7 cellular contexts compared by ENCODE assay signal in genomic region chr19:51422053-51422448, GRCh38. TPM values are rescaled to one million over a fixed set of nuclear protein-coding genes. Genes with fewer than 3 reads are reported as not detected.
DNase-seq lines count a peak whose midpoint lies in the region; ATAC-seq, FAIRE-seq and TF ChIP-seq lines count a peak whose summit lies in the region.

No MANE protein-coding gene starts in this region.

- FAIRE-seq in GM12891 (lab: Jason Lieb, UNC) = peak; percentile 78

- ATAC-seq in left colon (peak; percentile 91), GM21423 (IDR thresholded peaks at IDR 0.05; ENCODE audit: unreplicated experiment) (no peak)

- DNase-seq in GM12891 (ENCODE audit: insufficient read length, low spot score) = peak; percentile 76
- DNase-seq in M059J (ENCODE audit: low read depth) = peak; percentile 70
- DNase-seq in activated CD4-positive, alpha-beta T cell treated with anti-CD3 and anti-CD28 coated beads for 24 hours (ENCODE audit: low read depth in 2 of 2) = peak; percentile 86 to 91
- DNase-seq in cerebellum (ENCODE audit: low spot score) = peak; percentile 61
- peak; percentile 71 to 94 for DNase-seq in left colon
- peak; percentile 89 for DNase-seq in stimulated activated CD4-positive, alpha-beta T cell treated with anti-CD3 and anti-CD28 coated beads, Interleukin-4, amount 100 ng/mL, for 1 hour

- intact Hi-C loops in left colon (cut with DNase I, micrococcal nuclease) = no loop called here

- TF ChIP-seq POLR2A in GM12891 (IDR thresholded peaks at IDR 0.05; ENCODE audit: low read depth, low read length) = no peak

TF ChIP-seq in GM12891, 5 proteins besides CTCF, POLR2A, EP300 and RAD21:
- TF ChIP-seq SPI1 (IDR thresholded peaks at IDR 0.05; ENCODE audit: low read depth, low read length) (0 out of 2 replicates have a peak, but pooled peaks have one; percentile 23), POU2F2 (IDR thresholded peaks at IDR 0.05; ENCODE audit: low read depth, low read length) (no peak)

RNA-seq across cellular contexts. Expression of gene SIGLEC10, which starts 4.6 kb away (rescaled TPM):
- 14.1 TPM for polyA plus RNA-seq in GM12891 (2012; ENCODE audit: low read depth, missing spikeins)
- total RNA-seq in M059J (2014; rRNA removed; shearing (Covaris generic)) = not detected in 2 replicates
- total RNA-seq in cerebellum = 2.6 TPM
- 1 to 10 TPM; 1.3 to 4.5 TPM for total RNA-seq in left colon

RNA-seq across cellular contexts. Expression of gene C19orf84, which starts 31.7 kb away (rescaled TPM):
- polyA plus RNA-seq in GM12891 (2012; ENCODE audit: low read depth, missing spikeins) = 0.26 TPM
- not detected in 2 replicates for total RNA-seq in M059J (2014; rRNA removed; shearing (Covaris generic))
- total RNA-seq in cerebellum (not detected), left colon (not detected)

RNA-seq across cellular contexts. Expression of gene LIM2, which starts 34.3 kb away (rescaled TPM):
- polyA plus RNA-seq in GM12891 (2012; ENCODE audit: low read depth, missing spikeins) = 1.5 TPM
- total RNA-seq in M059J (2014; rRNA removed; shearing (Covaris generic)) = not detected in 2 replicates
- not detected for total RNA-seq in cerebellum
- not detected for total RNA-seq in left colon

RNA-seq across cellular contexts. Expression of gene SIGLEC8, which starts 36.2 kb away (rescaled TPM):
- polyA plus RNA-seq in GM12891 (2012; ENCODE audit: low read depth, missing spikeins) = not detected
- not detected in 2 replicates for total RNA-seq in M059J (2014; rRNA removed; shearing (Covaris generic))
- total RNA-seq in cerebellum = 0.82 TPM
- total RNA-seq in left colon = 1 to 10 TPM in 1 of 2 donors, under 1 TPM in 1; 0.49 to 1.9 TPM

RNA-seq across cellular contexts. Expression of gene NKG7, which starts 49.6 kb away (rescaled TPM):
- 19.4 TPM for polyA plus RNA-seq in GM12891 (2012; ENCODE audit: low read depth, missing spikeins)
- not detected in 2 replicates for total RNA-seq in M059J (2014; rRNA removed; shearing (Covaris generic))
- total RNA-seq in cerebellum = 0.45 TPM
- total RNA-seq in left colon = 1 to 10 TPM; 1.5 to 5.0 TPM
